ENCODE assay signal across 22 cellular contexts in genomic region chr4:128590034-128590740, GRCh38.
DNase-seq lines count a peak whose midpoint lies in the region; ATAC-seq and TF ChIP-seq lines count a peak whose summit lies in the region.
"Had no signal": no experiment of that assay in that cellular context is flagged by ENCODE, and none has a peak within 500 bp of the region (broad histone marks: within the 10 kb centered on the region; RNA-seq: fewer than 3 reads in every experiment).

No MANE protein-coding gene starts in this region.

- H3K36me3 ChIP-seq in right atrium auricular region (no peaks in the 10 kb centered on the region), body of pancreas (replicated peaks in 1 of 2; ENCODE audit: insufficient read depth in 1 of 2, low read depth in 2 of 2) (no peaks in the 10 kb centered on the region), stomach (no peaks in the 10 kb centered on the region)
- H3K36me3 ChIP-seq: BE2C had no signal

- CTCF ChIA-PET in activated CD4-positive, alpha-beta T cell treated with anti-CD3 and anti-CD28 coated beads, Interleukin-2, amount 10 ng/mL, durations not matched to agents 7 days and 5 days (lab: Charles Lee), result interaction anchor here (1.8 kb wide), 1 partner anchor 18 kb away, joined by 4 read pairs; no protein-coding TSS in a partner anchor

- ATAC-seq in Right ventricle myocardium inferior (peak; percentile 60), body of pancreas (peak; percentile 76)
- no peak for ATAC-seq in stimulated activated memory B cell treated with anti-CD40 and anti-IgM and Interleukin-4, amounts not matched to agents 10 μg/mL and 1 μg/mL and 100 μg/mL, for 72 hours
- ATAC-seq: naive thymus-derived CD8-positive, alpha-beta T cell had no signal

- POLR2A ChIA-PET in activated CD4-positive, alpha-beta T cell treated with anti-CD3 and anti-CD28 coated beads, Interleukin-2, amount 10 ng/mL, durations not matched to agents 7 days and 5 days (lab: Charles Lee), result no interaction called here

- no peaks in the 10 kb centered on the region for H3K27me3 Mint-ChIP-seq in stimulated activated memory B cell treated with anti-CD40 and anti-IgM and Interleukin-4, amounts not matched to agents 10 μg/mL and 1 μg/mL and 100 μg/mL, for 72 hours
- H3K27me3 Mint-ChIP-seq in activated CD4-positive, alpha-beta T cell treated with anti-CD3 and anti-CD28 coated beads, Interleukin-2, amount 10 ng/mL, durations not matched to agents 7 days and 5 days, result no peaks in the 10 kb centered on the region

- H3K9me3 ChIP-seq in right atrium auricular region, result no peaks in the 10 kb centered on the region
- no peaks in the 10 kb centered on the region for H3K9me3 ChIP-seq in body of pancreas
- H3K9me3 ChIP-seq in stomach, result no peaks in the 10 kb centered on the region
- H3K9me3 ChIP-seq: BE2C had no signal

- TF ChIP-seq POLR2A in body of pancreas (IDR thresholded peaks at IDR 0.05), result no peak
- no peak for TF ChIP-seq POLR2A in stomach (IDR thresholded peaks at IDR 0.05)

- DNase-seq in Right ventricle myocardium inferior (ENCODE audit: missing footprints) (no peak), right atrium auricular region (ENCODE audit: low spot score) (no peak), body of pancreas (peak; percentile 53 to 75 (median 57)), iris pigment epithelial cell (ENCODE audit: low read depth) (peak; percentile 31), stomach (no peak), GM10266 (ENCODE audit: extremely low spot score) (no peak)
- DNase-seq in activated CD4-positive, alpha-beta T cell treated with anti-CD3 and anti-CD28 coated beads, Interleukin-2, amount 10 ng/mL, durations not matched to agents 7 days and 5 days, result no peak
- DNase-seq: activated CD4-positive, alpha-beta T cell treated with anti-CD3 and anti-CD28 coated beads, Interleukin-2, amount 50 U/mL, for 4 hours; activated CD8-positive, alpha-beta memory T cell treated with anti-CD3 and anti-CD28 coated beads, Interleukin-2, amount 50 U/mL, for 48 hours; activated effector memory CD4-positive, alpha-beta T cell treated with Interleukin-2 at 50 U/mL for 16 hours; BE2C; COR-L47; GOT3; hypothalamus; naive thymus-derived CD8-positive, alpha-beta T cell; NCI-H1694; NCI-H774; SIG-M5; stimulated activated CD4-positive, alpha-beta T cell treated with anti-CD3 and anti-CD28 coated beads, Interleukin-4, amount 100 ng/mL, for 24 hours had no signal

- TF ChIP-seq EP300 in stomach (IDR thresholded peaks at IDR 0.05), result no peak

- H3K4me1 Mint-ChIP-seq in stimulated activated memory B cell treated with anti-CD40 and anti-IgM and Interleukin-4, amounts not matched to agents 10 μg/mL and 1 μg/mL and 100 μg/mL, for 72 hours, result no peaks in the 10 kb centered on the region
- H3K4me1 Mint-ChIP-seq in activated CD4-positive, alpha-beta T cell treated with anti-CD3 and anti-CD28 coated beads, Interleukin-2, amount 10 ng/mL, durations not matched to agents 7 days and 5 days, result no peaks in the 10 kb centered on the region
- H3K4me1 Mint-ChIP-seq: naive thymus-derived CD8-positive, alpha-beta T cell had no signal

- H3K27ac ChIP-seq in right atrium auricular region, result peak overlapping the region in 1 of 2 donors; percentile 61
- H3K27ac ChIP-seq in body of pancreas, result peak overlapping the region; percentile 35 to 89 (median 86)
- peak overlapping the region; percentile 45 to 83 (median 72) for H3K27ac ChIP-seq in stomach
- H3K27ac ChIP-seq: 22Rv1 had no signal

- H3K27me3 ChIP-seq in right atrium auricular region (no peaks in the 10 kb centered on the region), body of pancreas (no peaks in the 10 kb centered on the region), stomach (no peaks in the 10 kb centered on the region)
- H3K27me3 ChIP-seq: BE2C had no signal

- no peak overlapping the region for H3K27ac Mint-ChIP-seq in stimulated activated memory B cell treated with anti-CD40 and anti-IgM and Interleukin-4, amounts not matched to agents 10 μg/mL and 1 μg/mL and 100 μg/mL, for 72 hours
- H3K27ac Mint-ChIP-seq in activated CD4-positive, alpha-beta T cell treated with anti-CD3 and anti-CD28 coated beads, Interleukin-2, amount 10 ng/mL, durations not matched to agents 7 days and 5 days, result no peak overlapping the region
- H3K27ac Mint-ChIP-seq: naive thymus-derived CD8-positive, alpha-beta T cell; T-helper 1 cell treated with Interleukin-12 subunit alpha and Interleukin-12 subunit beta and Interleukin-4 antibody, amounts not matched to agents 30 μg/mL and 1 μg/mL, for 36 hours had no signal

- H3K4me3 ChIP-seq in right atrium auricular region, result no peak overlapping the region
- no peak overlapping the region for H3K4me3 ChIP-seq in body of pancreas
- H3K4me3 ChIP-seq in stomach, result no peak overlapping the region

- H3K36me3 Mint-ChIP-seq in stimulated activated memory B cell treated with anti-CD40 and anti-IgM and Interleukin-4, amounts not matched to agents 10 μg/mL and 1 μg/mL and 100 μg/mL, for 72 hours, result no peaks in the 10 kb centered on the region
- H3K36me3 Mint-ChIP-seq in activated CD4-positive, alpha-beta T cell treated with anti-CD3 and anti-CD28 coated beads, Interleukin-2, amount 10 ng/mL, durations not matched to agents 7 days and 5 days (ENCODE audit: low read depth), result no peaks in the 10 kb centered on the region

- intact Hi-C loops in Right ventricle myocardium inferior (cut with DNase I), result no loop called here
- intact Hi-C loops in body of pancreas (cut with DNase I), result no loop called here
- intact Hi-C loops in stomach (cut with DNase I; ENCODE audit: low total_unique reads), result no loop called here

- peaks cover 9% of the 10 kb centered on the region for H3K9me3 Mint-ChIP-seq in stimulated activated memory B cell treated with anti-CD40 and anti-IgM and Interleukin-4, amounts not matched to agents 10 μg/mL and 1 μg/mL and 100 μg/mL, for 72 hours
- H3K9me3 Mint-ChIP-seq in activated CD4-positive, alpha-beta T cell treated with anti-CD3 and anti-CD28 coated beads, Interleukin-2, amount 10 ng/mL, durations not matched to agents 7 days and 5 days, result peaks cover 7% of the 10 kb centered on the region

- TF ChIP-seq CTCF in right atrium auricular region (IDR thresholded peaks at IDR 0.05) (no peak), body of pancreas (IDR thresholded peaks at IDR 0.05) (no peak), stomach (IDR thresholded peaks at IDR 0.05) (no peak), GM10266 (IDR thresholded peaks at IDR 0.05; ENCODE audit: control insufficient read depth, insufficient read depth, low read depth, missing control alignments) (no peak)

- H3K4me1 ChIP-seq in right atrium auricular region (peaks cover 0 to 18% of the 10 kb centered on the region in 2 donors), body of pancreas (peaks cover 69% of the 10 kb centered on the region), stomach (peaks cover 13 to 25% (median 17%) of the 10 kb centered on the region in 4 donors)
- H3K4me1 ChIP-seq: BE2C had no signal

- H3K4me3 Mint-ChIP-seq in stimulated activated memory B cell treated with anti-CD40 and anti-IgM and Interleukin-4, amounts not matched to agents 10 μg/mL and 1 μg/mL and 100 μg/mL, for 72 hours, result no peak overlapping the region
- no peak overlapping the region for H3K4me3 Mint-ChIP-seq in activated CD4-positive, alpha-beta T cell treated with anti-CD3 and anti-CD28 coated beads, Interleukin-2, amount 10 ng/mL, durations not matched to agents 7 days and 5 days
- H3K4me3 Mint-ChIP-seq: naive thymus-derived CD8-positive, alpha-beta T cell; T-helper 1 cell treated with Interleukin-12 subunit alpha and Interleukin-12 subunit beta and Interleukin-4 antibody, amounts not matched to agents 30 μg/mL and 1 μg/mL, for 36 hours had no signal

- WGBS in body of pancreas, 2 donors, result 16 to 21% methylated on average over 9 of the region's 9 CpGs
- WGBS in stomach, 5 donors, result 45 to 66% (median 50%) methylated on average over 9 of the region's 9 CpGs

Comparison
In these comparisons a context has a peak if more than half of its experiments do, and no peak if none do; other contexts are left out.
1. DNase-seq: peak in body of pancreas (4 of 4) and iris pigment epithelial cell (single experiment); none in Right ventricle myocardium inferior (single experiment), right atrium auricular region (single experiment), stomach (single experiment), GM10266 (single experiment) and activated CD4-positive, alpha-beta T cell treated with anti-CD3 and anti-CD28 coated beads, Interleukin-2, amount 10 ng/mL, durations not matched to agents 7 days and 5 days (single experiment).